Comparison of ENCODE assay signal across 11 cellular contexts in genomic region chr7:5217851-5218331, GRCh38. TPM values are rescaled to one million over a fixed set of nuclear protein-coding genes. Genes with fewer than 3 reads are reported as not detected.
DNase-seq lines count a peak whose midpoint lies in the region; ATAC-seq and TF ChIP-seq lines count a peak whose summit lies in the region.
"Had no signal": no experiment of that assay in that cellular context is flagged by ENCODE, and none has a peak within 500 bp of the region (broad histone marks: within the 10 kb centered on the region; RNA-seq: fewer than 3 reads in every experiment).

No MANE protein-coding gene starts in this region.

- peaks cover 38% of the 10 kb centered on the region for H3K4me1 Mint-ChIP-seq in activated B cell treated with CpG ODN at 0.5 μM for 24 hours
- H3K4me1 Mint-ChIP-seq: activated T-helper 17 cell treated with anti-CD3 and anti-CD28 coated beads, Interleukin-2, amount 50 U/mL, for 72 hours; central memory CD8-positive, alpha-beta T cell had no signal

- no peaks in the 10 kb centered on the region for H3K27me3 Mint-ChIP-seq in activated B cell treated with CpG ODN at 0.5 μM for 24 hours
- H3K27me3 Mint-ChIP-seq: activated T-helper 17 cell treated with anti-CD3 and anti-CD28 coated beads, Interleukin-2, amount 50 U/mL, for 72 hours; CD4-positive, alpha-beta memory T cell; central memory CD8-positive, alpha-beta T cell had no signal

- TF ChIP-seq CTCF in GM10266 (IDR thresholded peaks at IDR 0.05; ENCODE audit: control insufficient read depth, insufficient read depth, low read depth, missing control alignments) = no peak
- no peak for TF ChIP-seq CTCF in activated B cell treated with CpG ODN at 0.5 μM for 24 hours (IDR thresholded peaks at IDR 0.05)

- H3K36me3 Mint-ChIP-seq in activated B cell treated with CpG ODN at 0.5 μM for 24 hours (ENCODE audit: low read depth) = peaks cover 88% of the 10 kb centered on the region

- POLR2A ChIA-PET in activated B cell treated with CpG ODN at 0.5 μM for 24 hours (lab: Charles Lee) = interaction anchor here (1.0 to 7.5 kb wide), 6 partner anchors 8 to 179 kb away, joined by 3 to 158 read pairs (median 7); no protein-coding TSS in a partner anchor

- CTCF ChIA-PET in activated B cell treated with CpG ODN at 0.5 μM for 24 hours (lab: Charles Lee) = interaction anchor here (1.4 to 3.0 kb wide), 2 partner anchors 17 to 23 kb away, joined by 5 to 11 read pairs; no protein-coding TSS in a partner anchor

- DNase-seq in GM10266 (ENCODE audit: extremely low spot score) (peak; percentile 42), activated B cell treated with CpG ODN at 0.5 μM for 24 hours (no peak), NCI-H748 (lab: John Stamatoyannopoulos, UW; ENCODE audit: unreplicated experiment) (no peak), NCI-H2171 treated with DMSO at 0.1 percent for 48 hours (lab: John Stamatoyannopoulos, UW) (no peak), NAMALWA (ENCODE audit: low spot score) (no peak)
- DNase-seq: CD4-positive, alpha-beta memory T cell had no signal

- no peaks in the 10 kb centered on the region for H3K9me3 Mint-ChIP-seq in activated B cell treated with CpG ODN at 0.5 μM for 24 hours
- H3K9me3 Mint-ChIP-seq: activated T-helper 17 cell treated with anti-CD3 and anti-CD28 coated beads, Interleukin-2, amount 50 U/mL, for 72 hours; CD4-positive, alpha-beta memory T cell; central memory CD8-positive, alpha-beta T cell had no signal

- peak overlapping the region; percentile 92 for H3K27ac Mint-ChIP-seq in activated B cell treated with CpG ODN at 0.5 μM for 24 hours
- H3K27ac Mint-ChIP-seq: activated T-helper 17 cell treated with anti-CD3 and anti-CD28 coated beads, Interleukin-2, amount 50 U/mL, for 72 hours; CD4-positive, alpha-beta memory T cell had no signal

- intact Hi-C loops in activated B cell treated with CpG ODN at 0.5 μM for 24 hours (cut with micrococcal nuclease) = loop anchor here (1.0 kb wide), 3 partner anchors 9 to 28 kb away; partner anchors contain the start of gene WIPI2

- peak overlapping the region; percentile 29 for H3K4me3 Mint-ChIP-seq in activated B cell treated with CpG ODN at 0.5 μM for 24 hours
- H3K4me3 Mint-ChIP-seq: activated T-helper 17 cell treated with anti-CD3 and anti-CD28 coated beads, Interleukin-2, amount 50 U/mL, for 72 hours; CD4-positive, alpha-beta memory T cell had no signal

- peak; percentile 24 for ATAC-seq in GM19035 (IDR thresholded peaks at IDR 0.05; ENCODE audit: unreplicated experiment)
- peak; percentile 25 for ATAC-seq in HG02973 (IDR thresholded peaks at IDR 0.05; ENCODE audit: unreplicated experiment)
- ATAC-seq in activated B cell treated with CpG ODN at 0.5 μM for 24 hours (ENCODE audit: low read depth) = peak; percentile 5
- ATAC-seq in HG03139 (IDR thresholded peaks at IDR 0.05; ENCODE audit: unreplicated experiment) = no peak
- ATAC-seq: activated T-helper 17 cell treated with anti-CD3 and anti-CD28 coated beads, Interleukin-2, amount 50 U/mL, for 72 hours had no signal

RNA-seq across cellular contexts. Expression of gene WIPI2, which starts 27.9 kb away (rescaled TPM):
- 68.4 and 75.3 TPM in 2 replicates for total RNA-seq in activated B cell treated with CpG ODN at 0.5 μM for 24 hours
